ENCODE assay signal across 20 cellular contexts in genomic region chr15:73165435-73165834, GRCh38.
DNase-seq lines count a peak whose midpoint lies in the region; ATAC-seq, FAIRE-seq and TF ChIP-seq lines count a peak whose summit lies in the region.
"Had no signal": no experiment of that assay in that cellular context is flagged by ENCODE, and none has a peak within 500 bp of the region (broad histone marks: within the 10 kb centered on the region; RNA-seq: fewer than 3 reads in every experiment).

No MANE protein-coding gene starts in this region.

- H3K36me3 ChIP-seq in hepatocyte (replicated peaks; ENCODE audit: insufficient read depth, low read depth) = no peaks in the 10 kb centered on the region
- no peaks in the 10 kb centered on the region for H3K36me3 ChIP-seq in small intestine (ENCODE audit: control insufficient read depth in 2 of 2, insufficient read depth in 2 of 2, low read length in 2 of 2)
- H3K36me3 ChIP-seq in esophagus squamous epithelium = no peaks in the 10 kb centered on the region
- H3K36me3 ChIP-seq: MG63 had no signal

- no peak for TF ChIP-seq CTCF in hepatocyte (IDR thresholded peaks at IDR 0.05; ENCODE audit: poor library complexity)
- no peak for TF ChIP-seq CTCF in esophagus squamous epithelium (IDR thresholded peaks at IDR 0.05)

- H3K9me3 ChIP-seq in hepatocyte (ENCODE audit: low read depth) = no peaks in the 10 kb centered on the region
- no peaks in the 10 kb centered on the region for H3K9me3 ChIP-seq in small intestine (ENCODE audit: control insufficient read depth, low read depth)
- H3K9me3 ChIP-seq in esophagus squamous epithelium = no peaks in the 10 kb centered on the region

- no peak for ATAC-seq in activated T-cell treated with anti-CD3 and anti-CD28 coated beads, Interleukin-2, amount 50 U/mL, for 72 hours (replicated peaks in 1 of 2)
- ATAC-seq in activated T-cell treated with anti-CD3 and anti-CD28 coated beads, Interleukin-2, amount 50 U/mL, for 4 hours = no peak
- ATAC-seq in activated CD8-positive, alpha-beta T cell treated with anti-CD3 and anti-CD28 coated beads, Interleukin-2, amount 10 ng/mL, durations not matched to agents 7 days and 5 days = no peak
- no peak for ATAC-seq in GM19035 (IDR thresholded peaks at IDR 0.05; ENCODE audit: unreplicated experiment)
- ATAC-seq: HCT116 had no signal

- H3K4me1 ChIP-seq in hepatocyte (ENCODE audit: insufficient read depth) = no peaks in the 10 kb centered on the region
- H3K4me1 ChIP-seq in small intestine (ENCODE audit: control insufficient read depth in 2 of 2, insufficient read depth in 1 of 2, low read depth in 1 of 2, low read length in 1 of 2) = no peaks in the 10 kb centered on the region
- no peaks in the 10 kb centered on the region for H3K4me1 ChIP-seq in esophagus squamous epithelium
- H3K4me1 ChIP-seq: BLaER1 treated with 17β-estradiol and CSF1 and Interleukin-3, amounts not matched to agents 10 nM and 100 nM had no signal

- H3K9me3 Mint-ChIP-seq in activated T-cell treated with anti-CD3 and anti-CD28 coated beads, Interleukin-2, amount 50 U/mL, for 72 hours = peaks cover 0 to 6% of the 10 kb centered on the region in 2 donors
- peaks cover 16% of the 10 kb centered on the region for H3K9me3 Mint-ChIP-seq in activated T-cell treated with anti-CD3 and anti-CD28 coated beads, Interleukin-2, amount 50 U/mL, for 4 hours
- peaks cover 12% of the 10 kb centered on the region for H3K9me3 Mint-ChIP-seq in activated CD8-positive, alpha-beta T cell treated with anti-CD3 and anti-CD28 coated beads, Interleukin-2, amount 10 ng/mL, durations not matched to agents 7 days and 5 days (ENCODE audit: insufficient read depth)

- H4K20me1 ChIP-seq in hepatocyte (ENCODE audit: insufficient read depth, poor library complexity, severe bottlenecking) = no peaks in the 10 kb centered on the region
- H4K20me1 ChIP-seq: BLaER1 treated with 17β-estradiol and CSF1 and Interleukin-3, amounts not matched to agents 10 nM and 100 nM had no signal

- H3K27me3 Mint-ChIP-seq in activated T-cell treated with anti-CD3 and anti-CD28 coated beads, Interleukin-2, amount 50 U/mL, for 72 hours (ENCODE audit: low read depth) = no peaks in the 10 kb centered on the region
- no peaks in the 10 kb centered on the region for H3K27me3 Mint-ChIP-seq in activated T-cell treated with anti-CD3 and anti-CD28 coated beads, Interleukin-2, amount 50 U/mL, for 4 hours (ENCODE audit: low read depth)
- H3K27me3 Mint-ChIP-seq in activated CD8-positive, alpha-beta T cell treated with anti-CD3 and anti-CD28 coated beads, Interleukin-2, amount 10 ng/mL, durations not matched to agents 7 days and 5 days (ENCODE audit: low read depth) = peaks cover 3% of the 10 kb centered on the region

- WGBS in hepatocyte (ENCODE audit: low lambda C conversion rate, missing lambda C conversion rate) = 100% methylated on average over 3 of the region's 3 CpGs
- WGBS in small intestine, 3 donors = 62 to 86% (median 83%) methylated on average over 3 of the region's 3 CpGs
- 88 to 91% methylated on average over 3 of the region's 3 CpGs for WGBS in esophagus squamous epithelium, 2 donors

- H3K9me2 ChIP-seq in hepatocyte (replicated peaks; ENCODE audit: insufficient read depth) = no peaks in the 10 kb centered on the region

- peak overlapping the region; percentile 60 for H3K27ac ChIP-seq in hepatocyte
- H3K27ac ChIP-seq in small intestine (ENCODE audit: low read depth in 1 of 2, low read length in 1 of 2) = no peak overlapping the region
- H3K27ac ChIP-seq in esophagus squamous epithelium = no peak overlapping the region
- H3K27ac ChIP-seq in caudate nucleus (ENCODE audit: low read depth, low read length) = no peak overlapping the region
- H3K27ac ChIP-seq: BLaER1 treated with 17β-estradiol and CSF1 and Interleukin-3, amounts not matched to agents 10 nM and 100 nM; PC-9 had no signal

- H3K4me3 Mint-ChIP-seq in activated T-cell treated with anti-CD3 and anti-CD28 coated beads, Interleukin-2, amount 50 U/mL, for 72 hours = no peak overlapping the region
- no peak overlapping the region for H3K4me3 Mint-ChIP-seq in activated T-cell treated with anti-CD3 and anti-CD28 coated beads, Interleukin-2, amount 50 U/mL, for 4 hours
- H3K4me3 Mint-ChIP-seq in activated CD8-positive, alpha-beta T cell treated with anti-CD3 and anti-CD28 coated beads, Interleukin-2, amount 10 ng/mL, durations not matched to agents 7 days and 5 days = no peak overlapping the region
- H3K4me3 Mint-ChIP-seq: CD8-positive, alpha-beta memory T cell had no signal

- no peak overlapping the region for H3K4me3 ChIP-seq in hepatocyte
- H3K4me3 ChIP-seq in small intestine (ENCODE audit: low read depth in 1 of 2, low read length in 2 of 2) = no peak overlapping the region
- H3K4me3 ChIP-seq in esophagus squamous epithelium = no peak overlapping the region
- H3K4me3 ChIP-seq: BLaER1 treated with 17β-estradiol and CSF1 and Interleukin-3, amounts not matched to agents 10 nM and 100 nM; MG63; PC-9 had no signal

- peak overlapping the region; percentile 1 for H3K27ac Mint-ChIP-seq in activated T-cell treated with anti-CD3 and anti-CD28 coated beads, Interleukin-2, amount 50 U/mL, for 72 hours
- peak overlapping the region; percentile 30 for H3K27ac Mint-ChIP-seq in activated CD8-positive, alpha-beta T cell treated with anti-CD3 and anti-CD28 coated beads, Interleukin-2, amount 10 ng/mL, durations not matched to agents 7 days and 5 days
- H3K27ac Mint-ChIP-seq: CD8-positive, alpha-beta memory T cell had no signal

- peaks cover under 1% of the 10 kb centered on the region for H3K79me2 ChIP-seq in hepatocyte

- no peak overlapping the region for H3K4me2 ChIP-seq in hepatocyte
- H3K4me2 ChIP-seq: BLaER1 treated with 17β-estradiol and CSF1 and Interleukin-3, amounts not matched to agents 10 nM and 100 nM; PC-9 had no signal

- H3K4me1 Mint-ChIP-seq in activated T-cell treated with anti-CD3 and anti-CD28 coated beads, Interleukin-2, amount 50 U/mL, for 72 hours (ENCODE audit: low read depth) = no peaks in the 10 kb centered on the region
- H3K4me1 Mint-ChIP-seq in activated T-cell treated with anti-CD3 and anti-CD28 coated beads, Interleukin-2, amount 50 U/mL, for 4 hours (ENCODE audit: low read depth) = no peaks in the 10 kb centered on the region
- H3K4me1 Mint-ChIP-seq in activated CD8-positive, alpha-beta T cell treated with anti-CD3 and anti-CD28 coated beads, Interleukin-2, amount 10 ng/mL, durations not matched to agents 7 days and 5 days (ENCODE audit: low read depth) = no peaks in the 10 kb centered on the region
- H3K4me1 Mint-ChIP-seq: CD8-positive, alpha-beta memory T cell had no signal

- TF ChIP-seq POLR2A in esophagus squamous epithelium (IDR thresholded peaks at IDR 0.05) = no peak

- no peak for DNase-seq in activated T-cell treated with anti-CD3 and anti-CD28 coated beads, Interleukin-2, amount 50 U/mL, for 72 hours
- no peak for DNase-seq in activated T-cell treated with anti-CD3 and anti-CD28 coated beads, Interleukin-2, amount 50 U/mL, for 4 hours
- DNase-seq in activated CD8-positive, alpha-beta T cell treated with anti-CD3 and anti-CD28 coated beads, Interleukin-2, amount 10 ng/mL, durations not matched to agents 7 days and 5 days = no peak
- no peak for DNase-seq in hepatocyte (ENCODE audit: low spot score)
- peak; percentile 68 for DNase-seq in small intestine
- no peak for DNase-seq in esophagus squamous epithelium (lab: John Stamatoyannopoulos, UW)
- no peak for DNase-seq in caudate nucleus (lab: John Stamatoyannopoulos, UW)
- DNase-seq: CD8-positive, alpha-beta memory T cell; GDM1; MG63; NCI-H1092 treated with DMSO at 0.1 percent for 48 hours; NCI-H2081 treated with DMSO at 0.1 percent for 48 hours; NCI-H2227 treated with DMSO at 0.1 percent for 48 hours; NCI-H524; PC-9 had no signal

- POLR2A ChIA-PET in activated CD8-positive, alpha-beta T cell treated with anti-CD3 and anti-CD28 coated beads, Interleukin-2, amount 10 ng/mL, durations not matched to agents 7 days and 5 days (lab: Charles Lee) = no interaction called here

- no peak overlapping the region for H2AFZ ChIP-seq in hepatocyte
- H2AFZ ChIP-seq: PC-9 had no signal

- FAIRE-seq in small intestine (lab: Jason Lieb, UNC) = no peak
- FAIRE-seq: A204.1, GM12892 had no signal

- intact Hi-C loops in esophagus squamous epithelium (cut with DNase I) = no loop called here

- peaks cover 0 to 6% of the 10 kb centered on the region in 2 donors for H3K36me3 Mint-ChIP-seq in activated T-cell treated with anti-CD3 and anti-CD28 coated beads, Interleukin-2, amount 50 U/mL, for 72 hours (ENCODE audit: insufficient read depth in 2 of 2)
- H3K36me3 Mint-ChIP-seq in activated T-cell treated with anti-CD3 and anti-CD28 coated beads, Interleukin-2, amount 50 U/mL, for 4 hours (ENCODE audit: insufficient read depth) = peaks cover 17% of the 10 kb centered on the region
- no peaks in the 10 kb centered on the region for H3K36me3 Mint-ChIP-seq in activated CD8-positive, alpha-beta T cell treated with anti-CD3 and anti-CD28 coated beads, Interleukin-2, amount 10 ng/mL, durations not matched to agents 7 days and 5 days (ENCODE audit: low read depth)

- CTCF ChIA-PET in activated CD8-positive, alpha-beta T cell treated with anti-CD3 and anti-CD28 coated beads, Interleukin-2, amount 10 ng/mL, durations not matched to agents 7 days and 5 days (lab: Charles Lee) = interaction anchor here (0.8 kb wide), 1 partner anchor 79 kb away, joined by 3 read pairs; no protein-coding TSS in a partner anchor

- H3K27me3 ChIP-seq in hepatocyte (no peaks in the 10 kb centered on the region), small intestine (ENCODE audit: control insufficient read depth in 2 of 2, insufficient read depth in 2 of 2, low read length in 2 of 2) (no peaks in the 10 kb centered on the region), esophagus squamous epithelium (no peaks in the 10 kb centered on the region)
- H3K27me3 ChIP-seq: BLaER1 treated with 17β-estradiol and CSF1 and Interleukin-3, amounts not matched to agents 10 nM and 100 nM; MG63 had no signal
